In genomic region chr15:40097968-40098476, GRCh38 we compare ENCODE assay signal across 8 cellular contexts. TPM values are rescaled to one million over a fixed set of nuclear protein-coding genes. Genes with fewer than 3 reads are reported as not detected.
A peak's percentile ranks its signal among the peaks of the same experiment; 100 is the strongest.
DNase-seq lines count a peak whose midpoint lies in the region; ATAC-seq and TF ChIP-seq lines count a peak whose summit lies in the region.

No MANE protein-coding gene starts in this region.

- DNase-seq in AML-193 (lab: John Stamatoyannopoulos, UW) = peak; percentile 15 to 18
- no peak for DNase-seq in HFFc6
- DNase-seq in activated B cell treated with CpG ODN at 0.5 μM for 24 hours = no peak
- peak in 2 of 3 donors; percentile 56 to 61 for DNase-seq in right lobe of liver
- peak; percentile 67 for DNase-seq in upper lobe of right lung
- DNase-seq in stimulated activated naive CD4-positive, alpha-beta T cell (lab: John Stamatoyannopoulos, UW) = no peak
- no peak for DNase-seq in MG63

- peak overlapping the region; percentile 76; the same call in 1 of the 2 replicates for H3K4me3 Mint-ChIP-seq in HFFc6
- H3K4me3 Mint-ChIP-seq in activated B cell treated with CpG ODN at 0.5 μM for 24 hours = peak overlapping the region; percentile 77

- no peaks in the 10 kb centered on the region for H3K9me3 ChIP-seq in right lobe of liver
- no peaks in the 10 kb centered on the region for H3K9me3 ChIP-seq in upper lobe of right lung
- no peaks in the 10 kb centered on the region for H3K9me3 ChIP-seq in MG63

- H3K27ac Mint-ChIP-seq in HFFc6 = peak overlapping the region; percentile 99
- H3K27ac Mint-ChIP-seq in activated B cell treated with CpG ODN at 0.5 μM for 24 hours = peak overlapping the region; percentile 99

- 41% methylated on average over 6 of the region's 10 CpGs for WGBS in right lobe of liver (ENCODE audit: insufficient coverage, low coverage, low lambda C conversion rate, missing lambda C conversion rate)

- ATAC-seq in activated B cell treated with CpG ODN at 0.5 μM for 24 hours (ENCODE audit: low read depth) (no peak), right lobe of liver (peak in 3 of 4 donors; percentile 7 to 29 (median 17)), upper lobe of right lung (peak; percentile 50), HG03159 (IDR thresholded peaks at IDR 0.05; ENCODE audit: unreplicated experiment) (no peak)

- H3K9me3 Mint-ChIP-seq in HFFc6 = no peaks in the 10 kb centered on the region
- H3K9me3 Mint-ChIP-seq in activated B cell treated with CpG ODN at 0.5 μM for 24 hours = no peaks in the 10 kb centered on the region

- no peaks in the 10 kb centered on the region for H3K36me3 Mint-ChIP-seq in HFFc6 (ENCODE audit: low read depth)
- H3K36me3 Mint-ChIP-seq in activated B cell treated with CpG ODN at 0.5 μM for 24 hours (ENCODE audit: low read depth) = peaks cover 93% of the 10 kb centered on the region

- H3K4me3 ChIP-seq in right lobe of liver (no peak overlapping the region), upper lobe of right lung (no peak overlapping the region), MG63 (no peak overlapping the region)

- H3K27ac ChIP-seq in right lobe of liver (peak overlapping the region; percentile 45 to 72 (median 66)), upper lobe of right lung (peak overlapping the region; percentile 91)

- H3K27me3 Mint-ChIP-seq in HFFc6 (ENCODE audit: insufficient read depth) (no peaks in the 10 kb centered on the region), activated B cell treated with CpG ODN at 0.5 μM for 24 hours (no peaks in the 10 kb centered on the region)

- TF ChIP-seq CTCF in HFFc6 (IDR thresholded peaks at IDR 0.05) (no peak), activated B cell treated with CpG ODN at 0.5 μM for 24 hours (IDR thresholded peaks at IDR 0.05) (no peak), right lobe of liver (IDR thresholded peaks at IDR 0.05) (no peak), upper lobe of right lung (IDR thresholded peaks at IDR 0.05) (no peak)

- H3K4me1 ChIP-seq in right lobe of liver (peaks cover 7 to 61% (median 31%) of the 10 kb centered on the region in 4 donors), upper lobe of right lung (peaks cover 96% of the 10 kb centered on the region)

- no peaks in the 10 kb centered on the region for H3K36me3 ChIP-seq in right lobe of liver
- H3K36me3 ChIP-seq in upper lobe of right lung = no peaks in the 10 kb centered on the region
- H3K36me3 ChIP-seq in MG63 = no peaks in the 10 kb centered on the region

- POLR2A ChIA-PET in activated B cell treated with CpG ODN at 0.5 μM for 24 hours (lab: Charles Lee) = interaction anchor here (0.7 to 23.5 kb wide), 12 partner anchors 8 to 309 kb away, joined by 3 to 1329 read pairs (median 92); partner anchors contain the start of genes BMF, BUB1B and SRP14

- intact Hi-C loops in activated B cell treated with CpG ODN at 0.5 μM for 24 hours (cut with micrococcal nuclease) (loop anchor here (1.0 kb wide), 2 partner anchors 29 to 51 kb away; no protein-coding TSS in a partner anchor), right lobe of liver (cut with DNase I) (no loop called here), upper lobe of right lung (cut with DNase I) (no loop called here)

- no peak for TF ChIP-seq POLR2A in right lobe of liver (IDR thresholded peaks at IDR 0.05)

- CTCF ChIA-PET in activated B cell treated with CpG ODN at 0.5 μM for 24 hours (lab: Charles Lee) = interaction anchor here (0.9 to 16.6 kb wide), 5 partner anchors 9 to 177 kb away, joined by 3 to 519 read pairs (median 10); partner anchors contain the start of genes BMF and SRP14

- H3K27me3 ChIP-seq in right lobe of liver = no peaks in the 10 kb centered on the region
- H3K27me3 ChIP-seq in upper lobe of right lung = no peaks in the 10 kb centered on the region
- H3K27me3 ChIP-seq in MG63 = no peaks in the 10 kb centered on the region

- H3K4me1 Mint-ChIP-seq in HFFc6 (ENCODE audit: low read depth) = peaks cover 84% of the 10 kb centered on the region
- peaks cover 100% of the 10 kb centered on the region for H3K4me1 Mint-ChIP-seq in activated B cell treated with CpG ODN at 0.5 μM for 24 hours

RNA-seq across cellular contexts. Expression of gene BMF, which starts 10.7 kb away (rescaled TPM):
- 1 to 10 TPM in 2 of 6 experiments, under 1 TPM in 4; 0.57 to 1.2 (median 0.81) TPM for total RNA-seq in HFFc6 (2021; fragmentation: NEBNext Ultra II Directional; extraction: Animal tissue kit (Norgen Biotek cat#: 25700))
- total RNA-seq in activated B cell treated with CpG ODN at 0.5 μM for 24 hours (353 and 376 TPM in 2 replicates), right lobe of liver (1 to 10 TPM; 1.7 to 7.3 (median 3.4) TPM), upper lobe of right lung (15.4 TPM)
- total RNA-seq in MG63 (2014; rRNA removed; shearing (Covaris generic); ENCODE audit: low replicate concordance) = 0.20 TPM in 1 of 2 replicates, not detected in the other

RNA-seq across cellular contexts. Expression of gene SRP14, which starts 59.0 kb away (rescaled TPM):
- total RNA-seq in HFFc6 (2021; fragmentation: NEBNext Ultra II Directional; extraction: Animal tissue kit (Norgen Biotek cat#: 25700)) = 100 to 1,000 TPM; 177 to 227 (median 212) TPM
- 183 and 217 TPM in 2 replicates for total RNA-seq in activated B cell treated with CpG ODN at 0.5 μM for 24 hours
- 100 to 1,000 TPM in 2 of 6 experiments, 10 to 100 TPM in 4; 57.9 to 277 (median 81.0) TPM for total RNA-seq in right lobe of liver
- total RNA-seq in upper lobe of right lung = 132 TPM
- total RNA-seq in MG63 (2014; rRNA removed; shearing (Covaris generic); ENCODE audit: low replicate concordance) = 134 and 205 TPM in 2 replicates

Comparison
In these comparisons a context has a peak if more than half of its experiments do, and no peak if none do; other contexts are left out.
1. DNase-seq: peak in AML-193 (2 of 2), right lobe of liver (2 of 3) and upper lobe of right lung (single experiment); none in HFFc6 (single experiment), activated B cell treated with CpG ODN at 0.5 μM for 24 hours (single experiment), stimulated activated naive CD4-positive, alpha-beta T cell (0 of 6) and MG63 (single experiment).
2. ATAC-seq: peak in right lobe of liver (3 of 4) and upper lobe of right lung (single experiment); none in activated B cell treated with CpG ODN at 0.5 μM for 24 hours (single experiment) and HG03159 (single experiment).
3. RNA of gene BMF, which starts 10.7 kb away (total RNA-seq): 353 to 376 TPM in activated B cell treated with CpG ODN at 0.5 μM for 24 hours; 15.4 TPM in upper lobe of right lung (single experiment), 1.7 to 7.3 TPM in right lobe of liver, 0.57 to 1.2 TPM in HFFc6 and 0.20 TPM in MG63; every median in the first group is over 10 times any median in the second.